ENCODE assay signal across 3 cellular contexts in the genomic region with DNA sequence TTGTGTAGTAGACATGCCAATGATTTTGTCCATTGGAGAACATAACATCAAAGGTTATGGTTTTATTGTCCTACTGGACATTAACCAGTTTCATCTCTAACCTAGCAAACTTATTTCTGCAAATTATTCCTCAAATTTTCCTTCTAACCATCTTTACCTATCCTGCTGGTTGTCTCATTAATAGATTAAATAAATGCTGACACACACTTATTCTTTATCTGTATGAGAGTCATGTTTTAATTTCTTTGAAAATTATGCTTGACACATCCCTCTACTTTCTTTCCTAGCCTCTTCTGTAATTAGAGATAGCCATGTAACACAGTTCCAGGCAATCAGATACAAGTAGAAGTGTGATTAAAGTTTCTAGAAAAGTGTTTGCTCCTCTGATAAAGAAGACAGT.
TF ChIP-seq lines count a peak whose summit lies in the region.

No MANE protein-coding gene starts in this region.

TF ChIP-seq in A549, 52 proteins besides CTCF, POLR2A, EP300 and RAD21:
- TF ChIP-seq RNF2 (IDR thresholded peaks at IDR 0.05; ENCODE audit: borderline replicate concordance, low read depth) (no peak), MAZ (IDR thresholded peaks at IDR 0.05; ENCODE audit: borderline replicate concordance, low read depth, low read length) (no peak), NPAS2 (CRISPR knock-in tag; IDR thresholded peaks at IDR 0.05; ENCODE audit: borderline replicate concordance) (no peak), MAFK (IDR thresholded peaks at IDR 0.05; ENCODE audit: partially characterized antibody) (peak; percentile 88), KDM5A (IDR thresholded peaks at IDR 0.05) (no peak), BHLHE40 (IDR thresholded peaks at IDR 0.05; ENCODE audit: low read depth, low read length) (no peak)

TF ChIP-seq in IMR-90, 13 proteins besides CTCF, POLR2A, EP300 and RAD21:
- TF ChIP-seq FOS (IDR thresholded peaks at IDR 0.05; ENCODE audit: low read depth, low read length), result no peak
- peak; percentile 83 for TF ChIP-seq MAFK (IDR thresholded peaks at IDR 0.05; ENCODE audit: low read depth, low read length)

TF ChIP-seq in H1, 55 proteins besides CTCF, POLR2A, EP300 and RAD21:
- TF ChIP-seq TCF12 (IDR thresholded peaks at IDR 0.05; ENCODE audit: low read depth, low read length) (no peak), MAFK (IDR thresholded peaks at IDR 0.05; ENCODE audit: low read depth, low read length) (peak; percentile 10; the same call in 1 of the 2 replicates)
